ENCODE assay signal across 21 cellular contexts in genomic region chr15:78492841-78493240, GRCh38. TPM values are rescaled to one million over a fixed set of nuclear protein-coding genes. Genes with fewer than 3 reads are reported as not detected.
A peak's percentile ranks its signal among the peaks of the same experiment; 100 is the strongest.
DNase-seq lines count a peak whose midpoint lies in the region; ATAC-seq and TF ChIP-seq lines count a peak whose summit lies in the region.
"Had no signal": no experiment of that assay in that cellular context is flagged by ENCODE, and none has a peak within 500 bp of the region (broad histone marks: within the 10 kb centered on the region; RNA-seq: fewer than 3 reads in every experiment).

No MANE protein-coding gene starts in this region.

- 57 to 76% (median 75%) methylated on average over 1 of the region's 1 CpG for WGBS in adrenal gland, 4 donors
- no CpG with 5 or more reads among the region's 1 CpG for WGBS in H9 (ENCODE audit: extremely low coverage, insufficient read length, low lambda C conversion rate)

- peaks cover 90% of the 10 kb centered on the region for H3K36me3 Mint-ChIP-seq in CD4-positive, alpha-beta T cell (ENCODE audit: low read depth)
- H3K36me3 Mint-ChIP-seq in glutamatergic neuron (ENCODE audit: unreplicated experiment) = no peaks in the 10 kb centered on the region
- H3K36me3 Mint-ChIP-seq in H9 (ENCODE audit: insufficient read depth in 1 of 3, low read depth in 3 of 3) = peaks cover 35 to 87% (median 80%) of the 10 kb centered on the region in 3 experiments

- H3K18ac ChIP-seq in H9 (ENCODE audit: insufficient read length, low read depth, low read length) = no peak overlapping the region

- H2BK20ac ChIP-seq in H9 (ENCODE audit: low read depth, low read length, poor library complexity, severe bottlenecking) = no peak overlapping the region

- no peaks in the 10 kb centered on the region for H3K23me2 ChIP-seq in H9 (ENCODE audit: insufficient read length, low read depth, low read length, poor library complexity, severe bottlenecking)

- H3K4me1 Mint-ChIP-seq in CD4-positive, alpha-beta T cell (ENCODE audit: low read depth) = peaks cover 14% of the 10 kb centered on the region
- H3K4me1 Mint-ChIP-seq in glutamatergic neuron (ENCODE audit: low read depth, unreplicated experiment) (peaks cover 29% of the 10 kb centered on the region), H9 (no peaks in the 10 kb centered on the region)

- H3K27ac ChIP-seq in CD4-positive, alpha-beta T cell (ENCODE audit: low read depth, low read length) = no peak overlapping the region
- H3K27ac ChIP-seq in adrenal gland (peak overlapping the region in 3 of 5 donors; percentile 27 to 61 (median 60)), H9 (ENCODE audit: insufficient read length, low read depth, low read length) (no peak overlapping the region)
- H3K27ac ChIP-seq: BLaER1 treated with 17β-estradiol and CSF1 and Interleukin-3, amounts not matched to agents 10 nM and 100 nM; foreskin keratinocyte; left lung; pancreas; transverse colon had no signal

- H2AK5ac ChIP-seq in H9 (ENCODE audit: insufficient read length, low read length) = no peak overlapping the region

- no peaks in the 10 kb centered on the region for H3K9me3 Mint-ChIP-seq in CD4-positive, alpha-beta T cell
- H3K9me3 Mint-ChIP-seq in glutamatergic neuron (ENCODE audit: unreplicated experiment) (peaks cover 2% of the 10 kb centered on the region), H9 (no peaks in the 10 kb centered on the region)

- no peaks in the 10 kb centered on the region for H3K27me3 ChIP-seq in CD4-positive, alpha-beta T cell (ENCODE audit: control insufficient read depth, insufficient read depth, low read length)
- H3K27me3 ChIP-seq in adrenal gland (no peaks in the 10 kb centered on the region), H9 (ENCODE audit: insufficient read depth, low read length) (no peaks in the 10 kb centered on the region)
- H3K27me3 ChIP-seq: BLaER1 treated with 17β-estradiol and CSF1 and Interleukin-3, amounts not matched to agents 10 nM and 100 nM; foreskin keratinocyte; left lung; pancreas; transverse colon had no signal

- no peak overlapping the region for H4K8ac ChIP-seq in H9 (replicated peaks; ENCODE audit: insufficient read length, low read depth, low read length)

- no peak overlapping the region for H3K9ac ChIP-seq in H9 (ENCODE audit: extremely low read depth, insufficient read length, low read length)
- H3K9ac ChIP-seq: BLaER1 treated with 17β-estradiol and CSF1 and Interleukin-3, amounts not matched to agents 10 nM and 100 nM had no signal

- H4K20me1 ChIP-seq in H9 (ENCODE audit: control insufficient read depth, insufficient read depth, insufficient read length) = no peaks in the 10 kb centered on the region

- H3K4me3 ChIP-seq in adrenal gland = no peak overlapping the region
- H3K4me3 ChIP-seq: BLaER1 treated with 17β-estradiol and CSF1 and Interleukin-3, amounts not matched to agents 10 nM and 100 nM; left lung; pancreas; skin epidermis; transverse colon had no signal

- CTCF ChIA-PET in CD4-positive, alpha-beta T cell (lab: Charles Lee) = no interaction called here

- H3K4me1 ChIP-seq in adrenal gland (replicated peaks in 1 of 2) = peaks cover 0 to 8% of the 10 kb centered on the region in 2 donors
- H3K4me1 ChIP-seq in H9 (ENCODE audit: insufficient read depth, low read length) = no peaks in the 10 kb centered on the region
- H3K4me1 ChIP-seq: foreskin keratinocyte, left lung had no signal

- H3K4ac ChIP-seq in H9 (ENCODE audit: low read depth, low read length) = no peak overlapping the region

- no peak overlapping the region for H3K14ac ChIP-seq in H9 (ENCODE audit: insufficient read depth, low read length)

- H4K91ac ChIP-seq in H9 (ENCODE audit: insufficient read length, low read depth, low read length) = no peak overlapping the region

- H3K9me3 ChIP-seq in CD4-positive, alpha-beta T cell (ENCODE audit: control insufficient read depth, low read length) = no peaks in the 10 kb centered on the region
- H3K9me3 ChIP-seq in adrenal gland (replicated peaks in 1 of 3) = no peaks in the 10 kb centered on the region
- H3K9me3 ChIP-seq in H9 (ENCODE audit: control insufficient read depth, low read depth, low read length) = no peaks in the 10 kb centered on the region
- H3K9me3 ChIP-seq: BLaER1 treated with 17β-estradiol and CSF1 and Interleukin-3, amounts not matched to agents 10 nM and 100 nM; left lung; pancreas; transverse colon had no signal

- no peaks in the 10 kb centered on the region for H3K27me3 Mint-ChIP-seq in CD4-positive, alpha-beta T cell
- H3K27me3 Mint-ChIP-seq in glutamatergic neuron (ENCODE audit: unreplicated experiment) (no peaks in the 10 kb centered on the region), H9 (ENCODE audit: low read depth) (no peaks in the 10 kb centered on the region)

- DNase-seq in CD4-positive, alpha-beta T cell = no peak
- DNase-seq in EL (peak; percentile 26), adrenal gland (no peak), glutamatergic neuron (no peak), NCI-H187 (lab: John Stamatoyannopoulos, UW) (no peak), H9 (no peak)
- DNase-seq: activated gamma-delta T cell; caudate nucleus; DND-41; effector CD8-positive, alpha-beta T cell; foreskin keratinocyte; left lung; NCI-H1048; NCI-H69; pancreas; PC-3; transverse colon had no signal

- H3K4me2 ChIP-seq in H9 (ENCODE audit: insufficient read depth, insufficient read length, low read length) = no peak overlapping the region
- H3K4me2 ChIP-seq: BLaER1 treated with 17β-estradiol and CSF1 and Interleukin-3, amounts not matched to agents 10 nM and 100 nM had no signal

- POLR2A ChIA-PET in CD4-positive, alpha-beta T cell (lab: Charles Lee) = no interaction called here

- no peak overlapping the region for H3K56ac ChIP-seq in H9 (ENCODE audit: insufficient read length, low read depth, low read length)

- no peak overlapping the region for H2BK120ac ChIP-seq in H9 (ENCODE audit: low read depth, low read length, poor library complexity, severe bottlenecking)

- no peak for TF ChIP-seq CTCF in CD4-positive, alpha-beta T cell (IDR thresholded peaks at IDR 0.05)
- TF ChIP-seq CTCF in adrenal gland (IDR thresholded peaks at IDR 0.05) (no peak), glutamatergic neuron (IDR thresholded peaks at IDR 0.05; ENCODE audit: partially characterized antibody, unreplicated experiment) (no peak), H9 (conservative IDR thresholded peaks at IDR 0.05) (no peak)

- no peaks in the 10 kb centered on the region for H3K79me1 ChIP-seq in H9 (ENCODE audit: insufficient read depth, low read depth, low read length, poor library complexity, severe bottlenecking)

- no peak overlapping the region for H3K4me3 Mint-ChIP-seq in CD4-positive, alpha-beta T cell
- H3K4me3 Mint-ChIP-seq in glutamatergic neuron (ENCODE audit: unreplicated experiment) (no peak overlapping the region), H9 (no peak overlapping the region)

- H3K79me2 ChIP-seq in H9 (ENCODE audit: insufficient read depth, low read length) = no peaks in the 10 kb centered on the region

- peaks cover 0 to 96% of the 10 kb centered on the region in 2 donors for H3K36me3 ChIP-seq in adrenal gland (replicated peaks in 1 of 2)

- ATAC-seq in CD4-positive, alpha-beta T cell (ENCODE audit: poor library complexity) = no peak
- no peak for ATAC-seq in GM21825 (IDR thresholded peaks at IDR 0.05; ENCODE audit: unreplicated experiment)
- ATAC-seq: foreskin keratinocyte, left lung, pancreas, PC-3, SK-N-SH treated with all-trans-retinoic acid at 6 μM for 48 hours had no signal

- H3K27ac Mint-ChIP-seq in CD4-positive, alpha-beta T cell = peak overlapping the region; percentile 4
- H3K27ac Mint-ChIP-seq in glutamatergic neuron (ENCODE audit: unreplicated experiment) = peak overlapping the region; percentile 65
- peak overlapping the region in 1 of 3 experiments; percentile 50; a peak in 1 of 7 replicates for H3K27ac Mint-ChIP-seq in H9

- no peak overlapping the region for H2BK5ac ChIP-seq in H9 (ENCODE audit: insufficient read length, low read length)

- H2BK12ac ChIP-seq in H9 (ENCODE audit: insufficient read length, low read depth, low read length) = no peak overlapping the region

- no peak overlapping the region for H2AFZ ChIP-seq in H9 (ENCODE audit: low read length)

- no peak overlapping the region for H4K5ac ChIP-seq in H9 (ENCODE audit: insufficient read length, low read depth, low read length)

- no peak for TF ChIP-seq POLR2A in adrenal gland (IDR thresholded peaks at IDR 0.05)

- H3K23ac ChIP-seq in H9 (ENCODE audit: insufficient read length, low read depth, low read length) = no peak overlapping the region

- no peak overlapping the region for H2BK15ac ChIP-seq in H9 (ENCODE audit: low read depth, low read length)

- intact Hi-C loops in CD4-positive, alpha-beta T cell (cut with DNase I, micrococcal nuclease) = no loop called here
- intact Hi-C loops in adrenal gland (cut with DNase I) = no loop called here

- no peak overlapping the region for H3T11ph ChIP-seq in H9 (ENCODE audit: low read length)

RNA-seq across cellular contexts. Expression of gene HYKK, which starts 14.5 kb away (rescaled TPM):
- total RNA-seq in CD4-positive, alpha-beta T cell = 1 to 10 TPM; 1.8 to 2.3 TPM
- 10 to 100 TPM in 2 of 8 donors, 1 to 10 TPM in 6; 4.8 to 17.1 (median 8.0) TPM for total RNA-seq in adrenal gland
- 1 to 10 TPM; 3.1 to 7.0 (median 5.5) TPM for polyA plus RNA-seq in adrenal gland
- total RNA-seq in glutamatergic neuron (ENCODE audit: unreplicated experiment) = 2.8 TPM
- 2.4 and 3.1 TPM in 2 replicates for total RNA-seq in H9 (2021)

RNA-seq across cellular contexts. Expression of gene PSMA4, which starts 47.4 kb away (rescaled TPM):
- 10 to 100 TPM; 65.5 to 66.4 TPM for total RNA-seq in CD4-positive, alpha-beta T cell
- total RNA-seq in adrenal gland (100 to 1,000 TPM in 7 of 8 donors, 10 to 100 TPM in 1; 86.3 to 255 (median 141) TPM), glutamatergic neuron (ENCODE audit: unreplicated experiment) (170 TPM), H9 (2021) (333 and 335 TPM in 2 replicates)
- polyA plus RNA-seq in adrenal gland = 100 to 1,000 TPM; 126 to 372 (median 173) TPM

RNA-seq across cellular contexts. Expression of gene IREB2, which starts 54.8 kb away (rescaled TPM):
- total RNA-seq in CD4-positive, alpha-beta T cell = 10 to 100 TPM; 84.3 to 89.0 TPM
- 100 to 1,000 TPM in 2 of 8 donors, 10 to 100 TPM in 6; 54.8 to 148 (median 94.4) TPM for total RNA-seq in adrenal gland
- 10 to 100 TPM; 11.8 to 57.5 (median 25.8) TPM for polyA plus RNA-seq in adrenal gland
- 82.4 TPM for total RNA-seq in glutamatergic neuron (ENCODE audit: unreplicated experiment)
- total RNA-seq in H9 (2021) = 87.6 and 93.3 TPM in 2 replicates

Comparison
In these comparisons a context has a peak if more than half of its experiments do, and no peak if none do; other contexts are left out.
1. H3K27ac ChIP-seq: peak in adrenal gland (3 of 5); none in CD4-positive, alpha-beta T cell (single experiment) and H9 (single experiment).